1 cellular context compared by ENCODE assay signal in genomic region chr6:69487688-69488087, GRCh38.
TF ChIP-seq lines count a peak whose summit lies in the region.

No MANE protein-coding gene starts in this region.

TF ChIP-seq in H1, 55 proteins besides CTCF, POLR2A, EP300 and RAD21 (continued from another document):
- TF ChIP-seq CHD7 (IDR thresholded peaks at IDR 0.05; ENCODE audit: insufficient replicate concordance, low read length) (no peak), SRF (IDR thresholded peaks at IDR 0.05; ENCODE audit: low read depth, low read length) (no peak), CREB1 (IDR thresholded peaks at IDR 0.05) (no peak), ASH2L (IDR thresholded peaks at IDR 0.05; ENCODE audit: low read length) (no peak)
TF ChIP-seq in H1: peak in this region for 0.
